Comparison of ENCODE assay signal across 1 cellular context in genomic region chr6:151087055-151087454, GRCh38.
TF ChIP-seq lines count a peak whose summit lies in the region.

No MANE protein-coding gene starts in this region.

TF ChIP-seq in HEK293, 187 proteins besides CTCF, POLR2A, EP300 and RAD21 (continued from another document):
- TF ChIP-seq, protein P1, sequence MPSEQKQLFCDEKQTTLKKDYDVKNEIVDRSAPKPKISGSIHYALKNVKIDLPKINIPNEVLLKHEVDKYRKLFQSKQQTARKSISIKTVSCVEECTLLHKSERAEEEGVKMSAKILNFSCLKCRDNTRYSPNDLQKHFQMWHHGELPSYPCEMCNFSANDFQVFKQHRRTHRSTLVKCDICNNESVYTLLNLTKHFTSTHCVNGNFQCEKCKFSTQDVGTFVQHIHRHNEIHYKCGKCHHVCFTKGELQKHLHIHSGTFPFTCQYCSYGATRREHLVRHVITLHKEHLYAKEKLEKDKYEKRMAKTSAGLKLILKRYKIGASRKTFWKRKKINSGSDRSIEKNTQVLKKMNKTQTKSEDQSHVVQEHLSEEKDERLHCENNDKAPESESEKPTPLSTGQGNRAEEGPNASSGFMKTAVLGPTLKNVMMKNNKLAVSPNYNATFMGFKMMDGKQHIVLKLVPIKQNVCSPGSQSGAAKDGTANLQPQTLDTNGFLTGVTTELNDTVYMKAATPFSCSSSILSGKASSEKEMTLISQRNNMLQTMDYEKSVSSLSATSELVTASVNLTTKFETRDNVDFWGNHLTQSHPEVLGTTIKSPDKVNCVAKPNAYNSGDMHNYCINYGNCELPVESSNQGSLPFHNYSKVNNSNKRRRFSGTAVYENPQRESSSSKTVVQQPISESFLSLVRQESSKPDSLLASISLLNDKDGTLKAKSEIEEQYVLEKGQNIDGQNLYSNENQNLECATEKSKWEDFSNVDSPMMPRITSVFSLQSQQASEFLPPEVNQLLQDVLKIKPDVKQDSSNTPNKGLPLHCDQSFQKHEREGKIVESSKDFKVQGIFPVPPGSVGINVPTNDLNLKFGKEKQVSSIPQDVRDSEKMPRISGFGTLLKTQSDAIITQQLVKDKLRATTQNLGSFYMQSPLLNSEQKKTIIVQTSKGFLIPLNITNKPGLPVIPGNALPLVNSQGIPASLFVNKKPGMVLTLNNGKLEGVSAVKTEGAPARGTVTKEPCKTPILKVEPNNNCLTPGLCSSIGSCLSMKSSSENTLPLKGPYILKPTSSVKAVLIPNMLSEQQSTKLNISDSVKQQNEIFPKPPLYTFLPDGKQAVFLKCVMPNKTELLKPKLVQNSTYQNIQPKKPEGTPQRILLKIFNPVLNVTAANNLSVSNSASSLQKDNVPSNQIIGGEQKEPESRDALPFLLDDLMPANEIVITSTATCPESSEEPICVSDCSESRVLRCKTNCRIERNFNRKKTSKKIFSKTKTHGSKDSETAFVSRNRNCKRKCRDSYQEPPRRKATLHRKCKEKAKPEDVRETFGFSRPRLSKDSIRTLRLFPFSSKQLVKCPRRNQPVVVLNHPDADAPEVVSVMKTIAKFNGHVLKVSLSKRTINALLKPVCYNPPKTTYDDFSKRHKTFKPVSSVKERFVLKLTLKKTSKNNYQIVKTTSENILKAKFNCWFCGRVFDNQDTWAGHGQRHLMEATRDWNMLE (tag by site-specific recombination; conservative IDR thresholded peaks at IDR 0.05; ENCODE audit: low read depth), result peak; percentile 92
- TF ChIP-seq ZNF791 (tag by site-specific recombination; IDR thresholded peaks at IDR 0.05), result peak; percentile 26; the same call in 1 of the 2 replicates
- TF ChIP-seq ZBTB21 (tag by site-specific recombination; IDR thresholded peaks at IDR 0.05), result 0 out of 2 replicates have a peak, but pooled peaks have one; percentile 26
- peak; percentile 32; the same call in 1 of the 2 replicates for TF ChIP-seq GLI2 (tag by site-specific recombination; IDR thresholded peaks at IDR 0.05; ENCODE audit: borderline replicate concordance, low read depth)
- TF ChIP-seq, protein P2, sequence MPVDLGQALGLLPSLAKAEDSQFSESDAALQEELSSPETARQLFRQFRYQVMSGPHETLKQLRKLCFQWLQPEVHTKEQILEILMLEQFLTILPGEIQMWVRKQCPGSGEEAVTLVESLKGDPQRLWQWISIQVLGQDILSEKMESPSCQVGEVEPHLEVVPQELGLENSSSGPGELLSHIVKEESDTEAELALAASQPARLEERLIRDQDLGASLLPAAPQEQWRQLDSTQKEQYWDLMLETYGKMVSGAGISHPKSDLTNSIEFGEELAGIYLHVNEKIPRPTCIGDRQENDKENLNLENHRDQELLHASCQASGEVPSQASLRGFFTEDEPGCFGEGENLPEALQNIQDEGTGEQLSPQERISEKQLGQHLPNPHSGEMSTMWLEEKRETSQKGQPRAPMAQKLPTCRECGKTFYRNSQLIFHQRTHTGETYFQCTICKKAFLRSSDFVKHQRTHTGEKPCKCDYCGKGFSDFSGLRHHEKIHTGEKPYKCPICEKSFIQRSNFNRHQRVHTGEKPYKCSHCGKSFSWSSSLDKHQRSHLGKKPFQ (tag by site-specific recombination; IDR thresholded peaks at IDR 0.05), result 0 out of 2 replicates have a peak, but pooled peaks have one; percentile 34
- TF ChIP-seq, protein P3, sequence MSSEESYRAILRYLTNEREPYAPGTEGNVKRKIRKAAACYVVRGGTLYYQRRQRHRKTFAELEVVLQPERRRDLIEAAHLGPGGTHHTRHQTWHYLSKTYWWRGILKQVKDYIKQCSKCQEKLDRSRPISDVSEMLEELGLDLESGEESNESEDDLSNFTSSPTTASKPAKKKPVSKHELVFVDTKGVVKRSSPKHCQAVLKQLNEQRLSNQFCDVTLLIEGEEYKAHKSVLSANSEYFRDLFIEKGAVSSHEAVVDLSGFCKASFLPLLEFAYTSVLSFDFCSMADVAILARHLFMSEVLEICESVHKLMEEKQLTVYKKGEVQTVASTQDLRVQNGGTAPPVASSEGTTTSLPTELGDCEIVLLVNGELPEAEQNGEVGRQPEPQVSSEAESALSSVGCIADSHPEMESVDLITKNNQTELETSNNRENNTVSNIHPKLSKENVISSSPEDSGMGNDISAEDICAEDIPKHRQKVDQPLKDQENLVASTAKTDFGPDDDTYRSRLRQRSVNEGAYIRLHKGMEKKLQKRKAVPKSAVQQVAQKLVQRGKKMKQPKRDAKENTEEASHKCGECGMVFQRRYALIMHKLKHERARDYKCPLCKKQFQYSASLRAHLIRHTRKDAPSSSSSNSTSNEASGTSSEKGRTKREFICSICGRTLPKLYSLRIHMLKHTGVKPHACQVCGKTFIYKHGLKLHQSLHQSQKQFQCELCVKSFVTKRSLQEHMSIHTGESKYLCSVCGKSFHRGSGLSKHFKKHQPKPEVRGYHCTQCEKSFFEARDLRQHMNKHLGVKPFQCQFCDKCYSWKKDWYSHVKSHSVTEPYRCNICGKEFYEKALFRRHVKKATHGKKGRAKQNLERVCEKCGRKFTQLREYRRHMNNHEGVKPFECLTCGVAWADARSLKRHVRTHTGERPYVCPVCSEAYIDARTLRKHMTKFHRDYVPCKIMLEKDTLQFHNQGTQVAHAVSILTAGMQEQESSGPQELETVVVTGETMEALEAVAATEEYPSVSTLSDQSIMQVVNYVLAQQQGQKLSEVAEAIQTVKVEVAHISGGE (tag by site-specific recombination; conservative IDR thresholded peaks at IDR 0.05; ENCODE audit: low read depth), result peak; percentile 73
- peak; percentile 82 for TF ChIP-seq ZNF510 (tag by site-specific recombination; IDR thresholded peaks at IDR 0.05; ENCODE audit: insufficient replicate concordance)
- peak; percentile 44; the same call in 1 of the 2 replicates for TF ChIP-seq ZNF530 (tag by site-specific recombination; IDR thresholded peaks at IDR 0.05; ENCODE audit: low read depth)
- TF ChIP-seq ZNF558 (tag by site-specific recombination; IDR thresholded peaks at IDR 0.05), result peak; percentile 66; the same call in 1 of the 2 replicates
- peak; percentile 53; the same call in 1 of the 2 replicates for TF ChIP-seq ZFP37 (tag by site-specific recombination; IDR thresholded peaks at IDR 0.05)
- TF ChIP-seq ZNF560 (tag by site-specific recombination; IDR thresholded peaks at IDR 0.05; ENCODE audit: borderline replicate concordance), result peak; percentile 78; the same call in 1 of the 2 replicates
- TF ChIP-seq ZNF555 (tag by site-specific recombination; conservative IDR thresholded peaks at IDR 0.05), result peak; percentile 87
- TF ChIP-seq ZNF514 (tag by site-specific recombination; IDR thresholded peaks at IDR 0.05), result peak; percentile 75; the same call in 1 of the 2 replicates
- TF ChIP-seq ZNF138 (tag by site-specific recombination; IDR thresholded peaks at IDR 0.05; ENCODE audit: borderline replicate concordance), result peak; percentile 58; the same call in 1 of the 2 replicates
- peak; percentile 50 for TF ChIP-seq ZNF654 (tag by site-specific recombination; IDR thresholded peaks at IDR 0.05; ENCODE audit: low read depth)
- TF ChIP-seq AEBP2 (tag by site-specific recombination; IDR thresholded peaks at IDR 0.05; ENCODE audit: borderline replicate concordance), result peak; percentile 83; the same call in 1 of the 2 replicates
- TF ChIP-seq ZNF426 (tag by site-specific recombination; IDR thresholded peaks at IDR 0.05), result peak; percentile 92
- TF ChIP-seq ZBTB8A (tag by site-specific recombination; IDR thresholded peaks at IDR 0.05), result peak; percentile 67
- TF ChIP-seq ZNF394 (tag by site-specific recombination; IDR thresholded peaks at IDR 0.05; ENCODE audit: borderline replicate concordance), result peak; percentile 97
- TF ChIP-seq, protein P4, sequence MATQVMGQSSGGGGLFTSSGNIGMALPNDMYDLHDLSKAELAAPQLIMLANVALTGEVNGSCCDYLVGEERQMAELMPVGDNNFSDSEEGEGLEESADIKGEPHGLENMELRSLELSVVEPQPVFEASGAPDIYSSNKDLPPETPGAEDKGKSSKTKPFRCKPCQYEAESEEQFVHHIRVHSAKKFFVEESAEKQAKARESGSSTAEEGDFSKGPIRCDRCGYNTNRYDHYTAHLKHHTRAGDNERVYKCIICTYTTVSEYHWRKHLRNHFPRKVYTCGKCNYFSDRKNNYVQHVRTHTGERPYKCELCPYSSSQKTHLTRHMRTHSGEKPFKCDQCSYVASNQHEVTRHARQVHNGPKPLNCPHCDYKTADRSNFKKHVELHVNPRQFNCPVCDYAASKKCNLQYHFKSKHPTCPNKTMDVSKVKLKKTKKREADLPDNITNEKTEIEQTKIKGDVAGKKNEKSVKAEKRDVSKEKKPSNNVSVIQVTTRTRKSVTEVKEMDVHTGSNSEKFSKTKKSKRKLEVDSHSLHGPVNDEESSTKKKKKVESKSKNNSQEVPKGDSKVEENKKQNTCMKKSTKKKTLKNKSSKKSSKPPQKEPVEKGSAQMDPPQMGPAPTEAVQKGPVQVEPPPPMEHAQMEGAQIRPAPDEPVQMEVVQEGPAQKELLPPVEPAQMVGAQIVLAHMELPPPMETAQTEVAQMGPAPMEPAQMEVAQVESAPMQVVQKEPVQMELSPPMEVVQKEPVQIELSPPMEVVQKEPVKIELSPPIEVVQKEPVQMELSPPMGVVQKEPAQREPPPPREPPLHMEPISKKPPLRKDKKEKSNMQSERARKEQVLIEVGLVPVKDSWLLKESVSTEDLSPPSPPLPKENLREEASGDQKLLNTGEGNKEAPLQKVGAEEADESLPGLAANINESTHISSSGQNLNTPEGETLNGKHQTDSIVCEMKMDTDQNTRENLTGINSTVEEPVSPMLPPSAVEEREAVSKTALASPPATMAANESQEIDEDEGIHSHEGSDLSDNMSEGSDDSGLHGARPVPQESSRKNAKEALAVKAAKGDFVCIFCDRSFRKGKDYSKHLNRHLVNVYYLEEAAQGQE (tag by site-specific recombination; IDR thresholded peaks at IDR 0.05), result peak; percentile 73
- peak; percentile 76; the same call in 1 of the 2 replicates for TF ChIP-seq ZNF292 (tag by site-specific recombination; IDR thresholded peaks at IDR 0.05; ENCODE audit: borderline replicate concordance, low read depth)
- TF ChIP-seq ZNF623 (tag by site-specific recombination; IDR thresholded peaks at IDR 0.05), result peak; percentile 78
- TF ChIP-seq ZNF629 (tag by site-specific recombination; IDR thresholded peaks at IDR 0.05), result peak; percentile 65
- TF ChIP-seq ZNF404 (tag by site-specific recombination; IDR thresholded peaks at IDR 0.05), result peak; percentile 74; the same call in 1 of the 2 replicates
- 0 out of 2 replicates have a peak, but pooled peaks have one; percentile 22 for TF ChIP-seq ZNF19 (tag by site-specific recombination; IDR thresholded peaks at IDR 0.05; ENCODE audit: low read depth)
- TF ChIP-seq ZNF140 (tag by site-specific recombination; IDR thresholded peaks at IDR 0.05), result peak; percentile 91
- TF ChIP-seq ZNF354C (tag by site-specific recombination; IDR thresholded peaks at IDR 0.05; ENCODE audit: borderline replicate concordance, low read depth), result 0 out of 2 replicates have a peak, but pooled peaks have one; percentile 29
- peak; percentile 52; the same call in 1 of the 2 replicates for TF ChIP-seq ZXDB (tag by site-specific recombination; IDR thresholded peaks at IDR 0.05)
- TF ChIP-seq ZNF202 (tag by site-specific recombination; IDR thresholded peaks at IDR 0.05; ENCODE audit: borderline replicate concordance), result peak; percentile 67; the same call in 1 of the 2 replicates
- TF ChIP-seq ZNF664 (tag by site-specific recombination; IDR thresholded peaks at IDR 0.05), result peak; percentile 67; the same call in 1 of the 2 replicates
- TF ChIP-seq ZNF433 (tag by site-specific recombination; IDR thresholded peaks at IDR 0.05; ENCODE audit: low read depth), result peak; percentile 50; the same call in 1 of the 2 replicates
TF ChIP-seq in HEK293: peak in this region for 32; not testable (repeated sequence) for 155.
